ENCODE assay signal across 1 cellular context in genomic region chr6:143060806-143061596, GRCh38.
TF ChIP-seq lines count a peak whose summit lies in the region.

Gene AIG1, plus strand, starts transcription at chr6:143060889. Its CDS starts 37 bp downstream, at chr6:143060926.

TF ChIP-seq in K562, 482 proteins besides CTCF, POLR2A, EP300 and RAD21 (continued from another document and continues in another):
- 0 out of 2 replicates have a peak, but pooled peaks have one; percentile 20 for TF ChIP-seq ZNF609 (CRISPR knock-in tag; IDR thresholded peaks at IDR 0.05; ENCODE audit: borderline replicate concordance)
- TF ChIP-seq MTA3 (IDR thresholded peaks at IDR 0.05; ENCODE audit: borderline replicate concordance) = peak; percentile 19; the same call in 1 of the 2 replicates
- no peak for TF ChIP-seq ZC3H11A (IDR thresholded peaks at IDR 0.05; ENCODE audit: low read depth, low read length)
- TF ChIP-seq PML (IDR thresholded peaks at IDR 0.05; ENCODE audit: low read length) = peak; percentile 38; the same call in 1 of the 2 replicates
- TF ChIP-seq CEBPB (tag; IDR thresholded peaks at IDR 0.05) = no peak
- 0 out of 2 replicates have a peak, but pooled peaks have one; percentile 16 for TF ChIP-seq LEF1 (IDR thresholded peaks at IDR 0.05)
- no peak for TF ChIP-seq MBD2 (IDR thresholded peaks at IDR 0.05; ENCODE audit: borderline replicate concordance, low read depth)
- TF ChIP-seq NFRKB (IDR thresholded peaks at IDR 0.05; ENCODE audit: low read depth) = peak; percentile 40; the same call in 1 of the 2 replicates
- TF ChIP-seq RBM14 (IDR thresholded peaks at IDR 0.05; ENCODE audit: borderline replicate concordance, insufficient read depth, low read depth, low read length) = no peak
- no peak for TF ChIP-seq ZNF561 (CRISPR knock-in tag; conservative IDR thresholded peaks at IDR 0.05)
- no peak for TF ChIP-seq ERF (CRISPR knock-in tag; IDR thresholded peaks at IDR 0.05)
- TF ChIP-seq THRAP3 (IDR thresholded peaks at IDR 0.05; ENCODE audit: borderline replicate concordance) = no peak
- TF ChIP-seq NR2F6 (CRISPR knock-in tag; IDR thresholded peaks at IDR 0.05) = no peak
- TF ChIP-seq TEAD4 (IDR thresholded peaks at IDR 0.05; ENCODE audit: low read length) = no peak
- no peak for TF ChIP-seq TEAD4 (CRISPR knock-in tag; IDR thresholded peaks at IDR 0.05; ENCODE audit: borderline replicate concordance)
- no peak for TF ChIP-seq MXD1 (CRISPR knock-in tag; IDR thresholded peaks at IDR 0.05; ENCODE audit: borderline replicate concordance, poor library complexity, severe bottlenecking)
- no peak for TF ChIP-seq MTF1 (CRISPR knock-in tag; IDR thresholded peaks at IDR 0.05; ENCODE audit: borderline replicate concordance)
- TF ChIP-seq ZNF717 (CRISPR knock-in tag; IDR thresholded peaks at IDR 0.05) = no peak
- peak; percentile 38 for TF ChIP-seq TOE1 (IDR thresholded peaks at IDR 0.05; ENCODE audit: borderline replicate concordance)
- 0 out of 2 replicates have a peak, but pooled peaks have one; percentile 15 for TF ChIP-seq TOE1 (CRISPR knock-in tag; IDR thresholded peaks at IDR 0.05; ENCODE audit: borderline replicate concordance, low read depth)
- no peak for TF ChIP-seq ZNF75A (CRISPR knock-in tag; IDR thresholded peaks at IDR 0.05)
- no peak for TF ChIP-seq CEBPG (CRISPR knock-in tag; IDR thresholded peaks at IDR 0.05)
- no peak for TF ChIP-seq CEBPG (tag; conservative IDR thresholded peaks at IDR 0.05 in 1 of 2, IDR thresholded peaks at IDR 0.05 in 1 of 2)
- TF ChIP-seq MIER1 (IDR thresholded peaks at IDR 0.05; ENCODE audit: low read depth) = peak; percentile 25; the same call in 1 of the 2 replicates
- no peak for TF ChIP-seq CHCHD3 (CRISPR knock-in tag; IDR thresholded peaks at IDR 0.05)
- TF ChIP-seq THRA (IDR thresholded peaks at IDR 0.05) = no peak
- no peak; the same call in 1 of the 2 replicates for TF ChIP-seq ZBTB1 (CRISPR knock-in tag; IDR thresholded peaks at IDR 0.05; ENCODE audit: borderline replicate concordance, low read depth)
- no peak for TF ChIP-seq PTBP1 (IDR thresholded peaks at IDR 0.05; ENCODE audit: low read depth, low read length)
- TF ChIP-seq NBN (IDR thresholded peaks at IDR 0.05; ENCODE audit: low read depth) = 0 out of 2 replicates have a peak, but pooled peaks have one; percentile 15
- no peak for TF ChIP-seq ZNF140 (CRISPR knock-in tag; IDR thresholded peaks at IDR 0.05)
- peak; percentile 70; the same call in 1 of the 2 replicates for TF ChIP-seq SMARCE1 (IDR thresholded peaks at IDR 0.05)
- TF ChIP-seq GTF2B (IDR thresholded peaks at IDR 0.05; ENCODE audit: extremely low read depth, insufficient read length) = no peak
- TF ChIP-seq FOSL1 (tag; conservative IDR thresholded peaks at IDR 0.05) = no peak
- TF ChIP-seq SAFB (IDR thresholded peaks at IDR 0.05; ENCODE audit: borderline replicate concordance, low read depth, low read length) = no peak
- no peak for TF ChIP-seq FOXJ2 (tag; IDR thresholded peaks at IDR 0.05)
- no peak for TF ChIP-seq NR0B1 (IDR thresholded peaks at IDR 0.05; ENCODE audit: partially characterized antibody)
- TF ChIP-seq NFYB (IDR thresholded peaks at IDR 0.05; ENCODE audit: extremely low read depth, insufficient read length) = no peak
- TF ChIP-seq TBP (optimal IDR thresholded peaks at IDR 0.05; ENCODE audit: low read depth, low read length) = peak; percentile 73
- TF ChIP-seq ZEB2 (IDR thresholded peaks at IDR 0.05) = peak; percentile 92
- no peak for TF ChIP-seq CAMTA2 (CRISPR knock-in tag; conservative IDR thresholded peaks at IDR 0.05)
- TF ChIP-seq ZNF740 (CRISPR knock-in tag; IDR thresholded peaks at IDR 0.05) = 0 out of 2 replicates have a peak, but pooled peaks have one; percentile 63
- no peak for TF ChIP-seq ZNF740 (tag; IDR thresholded peaks at IDR 0.05)
- no peak for TF ChIP-seq GTF2E2 (tag; IDR thresholded peaks at IDR 0.05)
- no peak for TF ChIP-seq PREB (CRISPR knock-in tag; IDR thresholded peaks at IDR 0.05)
- no peak for TF ChIP-seq SIRT6 (IDR thresholded peaks at IDR 0.05; ENCODE audit: low read depth, low read length)
- TF ChIP-seq FOXJ3 (CRISPR knock-in tag; IDR thresholded peaks at IDR 0.05) = no peak
- TF ChIP-seq CTCFL (IDR thresholded peaks at IDR 0.05; ENCODE audit: borderline replicate concordance, insufficient read depth, low read depth, low read length, poor library complexity, severe bottlenecking) = no peak
- TF ChIP-seq ZBTB49 (CRISPR knock-in tag; IDR thresholded peaks at IDR 0.05; ENCODE audit: borderline replicate concordance) = no peak
- no peak for TF ChIP-seq ZNF778 (CRISPR knock-in tag; IDR thresholded peaks at IDR 0.05)
- no peak for TF ChIP-seq PHF21A (IDR thresholded peaks at IDR 0.05; ENCODE audit: borderline replicate concordance, low read depth)
- TF ChIP-seq ZNF644 (tag; IDR thresholded peaks at IDR 0.05; ENCODE audit: low read depth) = no peak; the same call in 1 of the 2 replicates
- no peak for TF ChIP-seq HNRNPLL (IDR thresholded peaks at IDR 0.05; ENCODE audit: low read depth, low read length, poor library complexity, severe bottlenecking)
- TF ChIP-seq TEAD2 (tag; IDR thresholded peaks at IDR 0.05) = no peak
- no peak for TF ChIP-seq ZBTB5 (IDR thresholded peaks at IDR 0.05)
